In genomic region chr7:29326872-29327271, GRCh38 we compare ENCODE assay signal across 23 cellular contexts.
"Had no signal": no experiment of that assay in that cellular context is flagged by ENCODE, and none has a peak within 500 bp of the region (broad histone marks: within the 10 kb centered on the region; RNA-seq: fewer than 3 reads in every experiment).

No MANE protein-coding gene starts in this region.

- H3K4me1 Mint-ChIP-seq: naive B cell; stimulated activated effector memory CD8-positive, alpha-beta T cell treated with anti-CD3 and anti-CD28 coated beads, Interleukin-12 subunit alpha, Interleukin-12 subunit beta, amount 100 ng/mL, for 72 hours had no signal

- DNase-seq: activated CD4-positive, alpha-beta T cell treated with anti-CD3 and anti-CD28 coated beads for 1 hour; activated CD4-positive, alpha-beta T cell treated with anti-CD3 and anti-CD28 coated beads, Interleukin-2, amount 50 U/mL, for 1 hour; activated CD8-positive, alpha-beta T cell treated with anti-CD3 and anti-CD28 coated beads, Interleukin-2, amount 10 ng/mL, durations not matched to agents 7 days and 5 days; activated gamma-delta T cell; activated naive CD4-positive, alpha-beta T cell treated with anti-CD3 and anti-CD28 coated beads, Interleukin-2, amount 50 U/mL, for 16 hours; anterior cingulate cortex; body of pancreas; caudate nucleus; dermis blood vessel endothelial cell; effector CD8-positive, alpha-beta T cell; erythroblast; foreskin keratinocyte; immature natural killer cell; left lung; naive B cell; posterior cingulate gyrus; right lobe of liver; stimulated activated CD4-positive, alpha-beta T cell treated with anti-CD3 and anti-CD28 coated beads, Interleukin-2, amount 100 ng/mL, for 24 hours; stimulated activated naive CD8-positive, alpha-beta T cell treated with anti-CD3 and anti-CD28 coated beads, Interleukin-15, amount 100 ng/mL, for 72 hours; tibial artery had no signal

- H3K27ac Mint-ChIP-seq: activated CD8-positive, alpha-beta T cell treated with anti-CD3 and anti-CD28 coated beads, Interleukin-2, amount 10 ng/mL, durations not matched to agents 7 days and 5 days; activated T-helper 1 cell treated with anti-CD3 and anti-CD28 coated beads, Interleukin-12 subunit alpha, Interleukin-12 subunit beta, Interleukin-2, Interleukin-4 antibody, amounts not matched to agents 30 ng/mL and 10 ng/mL and 1 ng/mL, durations not matched to agents 14 hours and 24 hours and 36 hours; naive B cell; stimulated activated effector memory CD8-positive, alpha-beta T cell treated with anti-CD3 and anti-CD28 coated beads, Interleukin-12 subunit alpha, Interleukin-12 subunit beta, amount 100 ng/mL, for 72 hours; stimulated activated naive CD8-positive, alpha-beta T cell treated with anti-CD3 and anti-CD28 coated beads, Interleukin-15, amount 100 ng/mL, for 72 hours had no signal

- H3K4me3 Mint-ChIP-seq: activated CD8-positive, alpha-beta T cell treated with anti-CD3 and anti-CD28 coated beads, Interleukin-2, amount 10 ng/mL, durations not matched to agents 7 days and 5 days; activated T-helper 1 cell treated with anti-CD3 and anti-CD28 coated beads, Interleukin-12 subunit alpha, Interleukin-12 subunit beta, Interleukin-2, Interleukin-4 antibody, amounts not matched to agents 30 ng/mL and 10 ng/mL and 1 ng/mL, durations not matched to agents 14 hours and 24 hours and 36 hours; immature natural killer cell; naive B cell; neural crest cell; stimulated activated effector memory CD8-positive, alpha-beta T cell treated with anti-CD3 and anti-CD28 coated beads, Interleukin-12 subunit alpha, Interleukin-12 subunit beta, amount 100 ng/mL, for 72 hours; stimulated activated naive CD8-positive, alpha-beta T cell treated with anti-CD3 and anti-CD28 coated beads, Interleukin-15, amount 100 ng/mL, for 72 hours had no signal

- H3K9me3 Mint-ChIP-seq: immature natural killer cell had no signal

- H3K36me3 Mint-ChIP-seq: naive B cell; stimulated activated effector memory CD8-positive, alpha-beta T cell treated with anti-CD3 and anti-CD28 coated beads, Interleukin-12 subunit alpha, Interleukin-12 subunit beta, amount 100 ng/mL, for 72 hours had no signal
